ENCODE assay signal across 9 cellular contexts in the genomic region with DNA sequence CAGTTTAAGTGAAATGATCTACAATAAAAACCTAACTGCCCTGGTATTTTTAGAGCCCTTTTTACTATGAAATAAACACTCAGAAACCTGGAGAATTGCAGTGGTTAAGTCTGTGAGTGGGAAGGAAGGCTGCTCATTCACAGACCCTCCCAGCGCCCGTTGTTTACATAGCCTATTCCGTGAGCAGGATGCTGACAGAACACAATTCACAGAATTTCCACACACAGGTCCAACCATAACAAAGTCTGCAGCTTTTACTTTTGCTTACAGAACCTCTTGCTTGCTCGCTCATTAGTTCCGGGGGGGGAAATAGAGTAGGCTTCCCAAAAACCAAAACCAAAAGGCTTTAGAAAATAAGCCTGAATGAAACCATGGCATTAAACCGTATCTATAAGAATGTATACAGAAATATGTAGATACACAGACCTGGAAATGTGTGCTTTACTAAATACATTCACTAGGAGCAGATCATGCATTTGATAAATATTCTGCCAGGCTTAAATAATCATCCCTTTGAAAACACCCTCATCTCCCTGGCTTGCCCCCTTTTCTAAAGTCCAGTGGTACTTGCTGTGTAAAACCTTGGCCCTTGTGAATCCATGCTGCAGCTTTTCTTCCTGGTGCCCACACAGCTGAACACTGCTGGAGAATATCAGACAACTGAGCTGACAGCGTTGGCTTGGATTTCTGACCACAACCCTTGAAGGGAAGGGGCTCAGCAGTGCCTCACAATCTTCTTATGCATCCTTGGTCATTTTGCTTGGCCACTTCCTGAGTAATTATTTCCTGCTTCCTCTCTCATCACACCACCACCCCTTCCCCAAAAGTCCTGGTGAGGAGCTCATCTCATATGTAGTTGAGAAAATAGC.
DNase-seq lines count a peak whose midpoint lies in the region; ATAC-seq and TF ChIP-seq lines count a peak whose summit lies in the region.
"Had no signal": no experiment of that assay in that cellular context is flagged by ENCODE, and none has a peak within 500 bp of the region (broad histone marks: within the 10 kb centered on the region; RNA-seq: fewer than 3 reads in every experiment).

No MANE protein-coding gene starts in this region.

- H3K27ac ChIP-seq in mesodermal cell (ENCODE audit: low read depth, low read length, severe bottlenecking) (peak overlapping the region; percentile 58), aorta (ENCODE audit: low read depth in 1 of 2, low read length in 2 of 2) (peak overlapping the region; percentile 70)

- no peaks in the 10 kb centered on the region for H3K27me3 Mint-ChIP-seq in chondrocyte (ENCODE audit: low read depth)
- H3K27me3 Mint-ChIP-seq in MCF 10A (ENCODE audit: insufficient read depth, unreplicated experiment), result no peaks in the 10 kb centered on the region

- H3K4me1 ChIP-seq in mesodermal cell (ENCODE audit: control insufficient read depth, insufficient read depth, low read length, poor library complexity, severe bottlenecking) (peaks cover 23% of the 10 kb centered on the region), aorta (ENCODE audit: control insufficient read depth in 1 of 2, insufficient read depth in 2 of 2, low read length in 2 of 2) (peaks cover 3 to 7% of the 10 kb centered on the region in 2 donors)

- intact Hi-C loops in aorta (cut with DNase I), result no loop called here
- intact Hi-C loops in MCF 10A (cut with micrococcal nuclease), result loop anchor here (10.0 kb wide), 1 partner anchor 325 kb away; a partner anchor contains a TSS

- POLR2A ChIA-PET in MCF 10A (lab: Yijun Ruan, JAX), result interaction anchor here (2.3 kb wide), 1 partner anchor 8 kb away, joined by 5 read pairs; no protein-coding TSS in a partner anchor

- H3K4me3 ChIP-seq in mesodermal cell (ENCODE audit: extremely low read depth, insufficient read depth, low read length, poor library complexity, severe bottlenecking), result no peak overlapping the region
- H3K4me3 ChIP-seq in aorta (ENCODE audit: low read length in 2 of 2), result no peak overlapping the region
- H3K4me3 ChIP-seq: lung had no signal

- H3K4me3 Mint-ChIP-seq in chondrocyte (ENCODE audit: unreplicated experiment), result peak overlapping the region; percentile 43
- H3K4me3 Mint-ChIP-seq in MCF 10A (ENCODE audit: unreplicated experiment), result no peak overlapping the region

- WGBS in mesodermal cell (ENCODE audit: insufficient coverage in 2 of 2), 2 experiments, result 89% methylated on average over 1 of the region's 7 CpGs; no CpG with 5 or more reads in 1 of the 2 experiments
- WGBS in aorta, 2 donors, result 2 to 3% methylated on average over 7 of the region's 7 CpGs

- H3K27me3 ChIP-seq in aorta (ENCODE audit: control insufficient read depth in 1 of 2, insufficient read depth in 2 of 2, low read length in 1 of 2), result no peaks in the 10 kb centered on the region

- H3K9me3 ChIP-seq in mesodermal cell (ENCODE audit: control insufficient read depth, low read length) (no peaks in the 10 kb centered on the region), aorta (ENCODE audit: control insufficient read depth, low read length) (no peaks in the 10 kb centered on the region)

- H3K4me1 Mint-ChIP-seq in chondrocyte (ENCODE audit: low read depth) (peaks cover 38% of the 10 kb centered on the region), MCF 10A (ENCODE audit: insufficient read depth, unreplicated experiment) (no peaks in the 10 kb centered on the region)

- H3K27ac Mint-ChIP-seq in chondrocyte (ENCODE audit: unreplicated experiment), result peak overlapping the region; percentile 88
- H3K27ac Mint-ChIP-seq in MCF 10A (ENCODE audit: low read depth, unreplicated experiment), result no peak overlapping the region

- peak; percentile 8 for DNase-seq in stimulated activated CD4-positive, alpha-beta T cell treated with anti-CD3 and anti-CD28 coated beads, Interleukin-15, amount 100 ng/mL, for 24 hours
- DNase-seq in stimulated activated CD4-positive, alpha-beta T cell treated with anti-CD3 and anti-CD28 coated beads, Interleukin-1b, Interleukin-23, amount 100 ng/mL, for 48 hours, result no peak
- DNase-seq in chondrocyte (ENCODE audit: low spot score), result no peak
- peak in 1 of 2 donors; percentile 70 for DNase-seq in aorta
- no peak for DNase-seq in NCI-H1694 treated with DMSO at 0.1 percent for 48 hours (lab: John Stamatoyannopoulos, UW)
- DNase-seq in MCF 10A (ENCODE audit: unreplicated experiment), result no peak

- H3K9me3 Mint-ChIP-seq in chondrocyte (ENCODE audit: low read depth) (no peaks in the 10 kb centered on the region), MCF 10A (ENCODE audit: unreplicated experiment) (no peaks in the 10 kb centered on the region)

- no TSS peak for BruUV-seq in MCF 10A (replicated peaks; lab: Mats Ljungman, UMichigan)

- H3K36me3 Mint-ChIP-seq in chondrocyte (ENCODE audit: low read depth) (no peaks in the 10 kb centered on the region), MCF 10A (ENCODE audit: insufficient read depth, unreplicated experiment) (no peaks in the 10 kb centered on the region)

- ATAC-seq in aorta (ENCODE audit: low FRiP score) (peak; percentile 84), GM19455 (IDR thresholded peaks at IDR 0.05; ENCODE audit: unreplicated experiment) (no peak)

- TF ChIP-seq CTCF in chondrocyte (IDR thresholded peaks at IDR 0.05) (no peak), MCF 10A (IDR thresholded peaks at IDR 0.05; ENCODE audit: unreplicated experiment) (no peak)

- CTCF ChIA-PET in MCF 10A (lab: Yijun Ruan, JAX), result interaction anchor here (0.6 to 1.9 kb wide), 3 partner anchors 8 to 520 kb away, joined by 3 to 19 read pairs (median 6); no protein-coding TSS in a partner anchor

- H3K36me3 ChIP-seq in mesodermal cell (ENCODE audit: control insufficient read depth, insufficient read depth, low read length) (no peaks in the 10 kb centered on the region), aorta (ENCODE audit: control insufficient read depth in 1 of 2, insufficient read depth in 2 of 2, low read length in 1 of 2) (no peaks in the 10 kb centered on the region)
